ENCODE assay signal across 8 cellular contexts in the genomic region with DNA sequence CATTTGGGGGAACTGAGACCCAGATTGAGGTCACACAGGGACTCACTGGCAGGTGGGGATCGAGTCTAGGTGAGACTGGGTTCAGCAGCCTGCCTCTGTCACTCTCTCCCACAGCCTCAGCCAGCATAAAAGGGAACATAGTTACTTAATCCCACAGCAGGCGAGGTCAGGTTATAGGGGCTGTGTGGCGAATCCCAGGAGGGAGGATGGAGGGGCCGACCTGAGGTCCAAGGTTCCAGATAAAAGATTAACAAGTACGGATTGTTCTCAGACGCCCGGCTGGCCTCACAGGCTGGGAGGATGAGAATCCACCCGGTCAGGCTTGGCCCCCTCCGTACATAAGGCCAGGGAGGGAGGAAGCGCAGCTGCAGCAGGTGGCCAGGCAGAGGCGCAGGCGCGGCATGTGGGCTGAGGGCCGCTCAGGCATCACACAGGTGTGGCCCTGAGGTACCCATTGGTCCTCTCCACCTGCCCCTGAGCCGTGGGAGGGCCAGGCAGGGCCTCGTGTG. TPM values are rescaled to one million over a fixed set of nuclear protein-coding genes. Genes with fewer than 3 reads are reported as not detected.
A peak's percentile ranks its signal among the peaks of the same experiment; 100 is the strongest.
DNase-seq lines count a peak whose midpoint lies in the region; ATAC-seq and TF ChIP-seq lines count a peak whose summit lies in the region.

No MANE protein-coding gene starts in this region.

- H3K4me1 Mint-ChIP-seq in activated naive CD4-positive, alpha-beta T cell treated with anti-CD3 and anti-CD28 coated beads for 36 hours (ENCODE audit: low read depth): peaks cover 74% of the 10 kb centered on the region
- H3K4me1 Mint-ChIP-seq in stimulated activated naive B cell treated with anti-CD40 and anti-IgM and Interleukin-4, amounts not matched to agents 10 μg/mL and 1 μg/mL and 100 μg/mL, for 72 hours: peaks cover 63 to 87% of the 10 kb centered on the region in 2 donors

- CTCF ChIA-PET in activated naive CD4-positive, alpha-beta T cell treated with anti-CD3 and anti-CD28 coated beads for 36 hours (lab: Charles Lee): interaction anchor here (1.0 to 1.3 kb wide), 4 partner anchors 20 to 108 kb away, joined by 3 to 4 read pairs (median 4); no protein-coding TSS in a partner anchor

- H3K36me3 ChIP-seq in tibial artery: no peaks in the 10 kb centered on the region

- H3K27ac Mint-ChIP-seq in activated naive CD4-positive, alpha-beta T cell treated with anti-CD3 and anti-CD28 coated beads for 36 hours: peak overlapping the region; percentile 99
- peak overlapping the region; percentile 91 for H3K27ac Mint-ChIP-seq in stimulated activated naive B cell treated with anti-CD40 and anti-IgM and Interleukin-4, amounts not matched to agents 10 μg/mL and 1 μg/mL and 100 μg/mL, for 72 hours

- no peaks in the 10 kb centered on the region for H3K27me3 ChIP-seq in tibial artery

- H3K9me3 ChIP-seq in tibial artery: no peaks in the 10 kb centered on the region

- H3K9me3 Mint-ChIP-seq in activated naive CD4-positive, alpha-beta T cell treated with anti-CD3 and anti-CD28 coated beads for 36 hours: no peaks in the 10 kb centered on the region
- H3K9me3 Mint-ChIP-seq in stimulated activated naive B cell treated with anti-CD40 and anti-IgM and Interleukin-4, amounts not matched to agents 10 μg/mL and 1 μg/mL and 100 μg/mL, for 72 hours: no peaks in the 10 kb centered on the region

- ATAC-seq in HG03135 (IDR thresholded peaks at IDR 0.05; ENCODE audit: unreplicated experiment): peak; percentile 29
- ATAC-seq in stimulated activated naive B cell treated with anti-CD40 and anti-IgM and Interleukin-4, amounts not matched to agents 10 μg/mL and 1 μg/mL and 100 μg/mL, for 72 hours (replicated peaks): peak; percentile 18 to 35
- ATAC-seq in HG03025 (IDR thresholded peaks at IDR 0.05; ENCODE audit: low FRiP score, unreplicated experiment): no peak

- intact Hi-C loops in activated naive CD4-positive, alpha-beta T cell treated with anti-CD3 and anti-CD28 coated beads for 36 hours (cut with micrococcal nuclease): loop anchor here (10.0 kb wide), 1 partner anchor 737 kb away; a partner anchor contains a TSS
- intact Hi-C loops in tibial artery (cut with DNase I; ENCODE audit: low total_unique reads): no loop called here

- peak; percentile 52 for DNase-seq in activated CD4-positive, alpha-beta T cell treated with anti-CD3 and anti-CD28 coated beads for 48 hours
- DNase-seq in activated CD4-positive, alpha-beta T cell treated with anti-CD3 and anti-CD28 coated beads for 4 hours: no peak
- peak; percentile 69 for DNase-seq in activated naive CD4-positive, alpha-beta T cell treated with anti-CD3 and anti-CD28 coated beads for 36 hours
- peak; percentile 39 for DNase-seq in stimulated activated naive B cell treated with anti-CD40 and anti-IgM and Interleukin-4, amounts not matched to agents 10 μg/mL and 1 μg/mL and 100 μg/mL, for 72 hours
- DNase-seq in cortex of kidney (lab: John Stamatoyannopoulos, UW) (no peak), tibial artery (no peak)

- peaks cover 35% of the 10 kb centered on the region for H3K36me3 Mint-ChIP-seq in activated naive CD4-positive, alpha-beta T cell treated with anti-CD3 and anti-CD28 coated beads for 36 hours (ENCODE audit: low read depth)
- H3K36me3 Mint-ChIP-seq in stimulated activated naive B cell treated with anti-CD40 and anti-IgM and Interleukin-4, amounts not matched to agents 10 μg/mL and 1 μg/mL and 100 μg/mL, for 72 hours: peaks cover 3 to 10% of the 10 kb centered on the region in 2 donors

- H3K27ac ChIP-seq in tibial artery: no peak overlapping the region

- H3K4me3 Mint-ChIP-seq in activated naive CD4-positive, alpha-beta T cell treated with anti-CD3 and anti-CD28 coated beads for 36 hours: peak overlapping the region; percentile 93
- H3K4me3 Mint-ChIP-seq in stimulated activated naive B cell treated with anti-CD40 and anti-IgM and Interleukin-4, amounts not matched to agents 10 μg/mL and 1 μg/mL and 100 μg/mL, for 72 hours: peak overlapping the region; percentile 60 to 65

- no peak overlapping the region for H3K4me3 ChIP-seq in tibial artery

- peaks cover 8 to 39% (median 32%) of the 10 kb centered on the region in 4 donors for H3K4me1 ChIP-seq in tibial artery

- H3K27me3 Mint-ChIP-seq in activated naive CD4-positive, alpha-beta T cell treated with anti-CD3 and anti-CD28 coated beads for 36 hours (ENCODE audit: low read depth): no peaks in the 10 kb centered on the region
- no peaks in the 10 kb centered on the region for H3K27me3 Mint-ChIP-seq in stimulated activated naive B cell treated with anti-CD40 and anti-IgM and Interleukin-4, amounts not matched to agents 10 μg/mL and 1 μg/mL and 100 μg/mL, for 72 hours

- TF ChIP-seq CTCF in tibial artery (IDR thresholded peaks at IDR 0.05): no peak

RNA-seq across cellular contexts. Expression of a gene that starts 3.3 kb away (rescaled TPM):
- 10 to 100 TPM; 62.7 to 68.3 TPM for total RNA-seq in activated naive CD4-positive, alpha-beta T cell treated with anti-CD3 and anti-CD28 coated beads for 36 hours

RNA-seq across cellular contexts. Expression of a gene that starts 34.2 kb away (rescaled TPM):
- 10 to 100 TPM; 51.4 to 52.0 TPM for total RNA-seq in activated naive CD4-positive, alpha-beta T cell treated with anti-CD3 and anti-CD28 coated beads for 36 hours

Comparison
In these comparisons a context has a peak if more than half of its experiments do, and no peak if none do; other contexts are left out.
1. DNase-seq: peak in activated CD4-positive, alpha-beta T cell treated with anti-CD3 and anti-CD28 coated beads for 48 hours (single experiment), activated naive CD4-positive, alpha-beta T cell treated with anti-CD3 and anti-CD28 coated beads for 36 hours (single experiment) and stimulated activated naive B cell treated with anti-CD40 and anti-IgM and Interleukin-4, amounts not matched to agents 10 μg/mL and 1 μg/mL and 100 μg/mL, for 72 hours (single experiment); none in activated CD4-positive, alpha-beta T cell treated with anti-CD3 and anti-CD28 coated beads for 4 hours (0 of 2), cortex of kidney (single experiment) and tibial artery (0 of 2).